In genomic region chr9:124709291-124709690, GRCh38 we compare ENCODE assay signal across 12 cellular contexts.
"Had no signal": no experiment of that assay in that cellular context is flagged by ENCODE, and none has a peak within 500 bp of the region (broad histone marks: within the 10 kb centered on the region; RNA-seq: fewer than 3 reads in every experiment).

No MANE protein-coding gene starts in this region.

- H3K27me3 ChIP-seq: body of pancreas, tibial nerve had no signal

- H3K9me3 Mint-ChIP-seq: activated B cell treated with CpG ODN at 0.5 μM for 24 hours; activated CD4-positive, alpha-beta T cell treated with anti-CD3 and anti-CD28 coated beads, Interleukin-2, amount 10 ng/mL, durations not matched to agents 7 days and 5 days; activated T-helper 2 cell treated with anti-CD3 and anti-CD28 coated beads, Interferon-gamma antibody, Interleukin-2, Interleukin-4, amounts not matched to agents 10 μg/mL and 5 μg/mL and 100 μg/mL, durations not matched to agents 14 hours and 24 hours and 36 hours; naive thymus-derived CD4-positive, alpha-beta T cell; stimulated activated memory B cell treated with anti-CD40 and anti-IgM and Interleukin-4, amounts not matched to agents 10 μg/mL and 1 μg/mL and 100 μg/mL, for 72 hours; T-helper 1 cell treated with Interleukin-12 subunit alpha and Interleukin-12 subunit beta and Interleukin-4 antibody, amounts not matched to agents 30 μg/mL and 1 μg/mL, for 36 hours had no signal

- H3K36me3 ChIP-seq: tibial nerve had no signal

- H3K4me3 Mint-ChIP-seq: activated B cell treated with CpG ODN at 0.5 μM for 24 hours; activated CD4-positive, alpha-beta T cell treated with anti-CD3 and anti-CD28 coated beads, Interleukin-2, amount 10 ng/mL, durations not matched to agents 7 days and 5 days; naive thymus-derived CD4-positive, alpha-beta T cell; stimulated activated memory B cell treated with anti-CD40 and anti-IgM and Interleukin-4, amounts not matched to agents 10 μg/mL and 1 μg/mL and 100 μg/mL, for 72 hours; T-helper 1 cell treated with Interleukin-12 subunit alpha and Interleukin-12 subunit beta and Interleukin-4 antibody, amounts not matched to agents 30 μg/mL and 1 μg/mL, for 36 hours had no signal

- ATAC-seq: body of pancreas; naive thymus-derived CD4-positive, alpha-beta T cell; right cardiac atrium; stimulated activated memory B cell treated with anti-CD40 and anti-IgM and Interleukin-4, amounts not matched to agents 10 μg/mL and 1 μg/mL and 100 μg/mL, for 72 hours had no signal

- H3K27me3 Mint-ChIP-seq: activated B cell treated with CpG ODN at 0.5 μM for 24 hours, progenitor cell of endocrine pancreas had no signal

- H3K36me3 Mint-ChIP-seq: naive thymus-derived CD4-positive, alpha-beta T cell; stimulated activated memory B cell treated with anti-CD40 and anti-IgM and Interleukin-4, amounts not matched to agents 10 μg/mL and 1 μg/mL and 100 μg/mL, for 72 hours had no signal

- DNase-seq: activated B cell treated with CpG ODN at 0.5 μM for 24 hours; activated CD4-positive, alpha-beta T cell treated with anti-CD3 and anti-CD28 coated beads, Interleukin-2, amount 10 ng/mL, durations not matched to agents 7 days and 5 days; activated naive CD4-positive, alpha-beta T cell treated with anti-CD3 and anti-CD28 coated beads, Interleukin-2, amount 50 U/mL, for 16 hours; body of pancreas; naive thymus-derived CD4-positive, alpha-beta T cell; nucleus accumbens; right cardiac atrium had no signal

- H3K4me3 ChIP-seq: body of pancreas, tibial nerve had no signal

- H3K4me1 Mint-ChIP-seq: activated B cell treated with CpG ODN at 0.5 μM for 24 hours had no signal

- H3K27ac Mint-ChIP-seq: activated B cell treated with CpG ODN at 0.5 μM for 24 hours; activated CD4-positive, alpha-beta T cell treated with anti-CD3 and anti-CD28 coated beads, Interleukin-2, amount 10 ng/mL, durations not matched to agents 7 days and 5 days; activated T-helper 2 cell treated with anti-CD3 and anti-CD28 coated beads, Interferon-gamma antibody, Interleukin-2, Interleukin-4, amounts not matched to agents 10 μg/mL and 5 μg/mL and 100 μg/mL, durations not matched to agents 14 hours and 24 hours and 36 hours; naive thymus-derived CD4-positive, alpha-beta T cell; progenitor cell of endocrine pancreas; stimulated activated memory B cell treated with anti-CD40 and anti-IgM and Interleukin-4, amounts not matched to agents 10 μg/mL and 1 μg/mL and 100 μg/mL, for 72 hours; T-helper 1 cell treated with Interleukin-12 subunit alpha and Interleukin-12 subunit beta and Interleukin-4 antibody, amounts not matched to agents 30 μg/mL and 1 μg/mL, for 36 hours had no signal

- H3K9me3 ChIP-seq: body of pancreas, tibial nerve had no signal

- H3K27ac ChIP-seq: body of pancreas, tibial nerve had no signal
